26 cellular contexts compared by ENCODE assay signal in the genomic region with DNA sequence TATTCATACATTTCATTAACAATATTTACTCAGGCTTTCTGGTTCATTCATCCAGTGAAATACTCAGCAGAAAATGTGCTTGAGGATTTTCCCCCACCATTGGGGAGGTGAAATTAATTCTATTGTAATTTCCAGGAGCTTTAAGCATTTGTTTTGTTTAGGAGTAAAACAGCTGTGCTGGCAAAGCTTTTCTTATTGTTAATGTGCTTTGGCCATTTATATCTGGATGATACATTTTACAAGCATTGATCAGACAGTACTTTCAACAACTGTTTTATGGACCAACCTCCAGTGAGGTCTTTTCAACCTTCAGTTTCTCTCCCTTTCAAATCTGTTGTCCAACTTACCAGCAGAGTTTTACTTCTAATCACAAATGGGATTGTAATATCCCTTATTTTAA.
"Had no signal": no experiment of that assay in that cellular context is flagged by ENCODE, and none has a peak within 500 bp of the region (broad histone marks: within the 10 kb centered on the region; RNA-seq: fewer than 3 reads in every experiment).

No MANE protein-coding gene starts in this region.

- H3K4me1 ChIP-seq: breast epithelium, left lung, lower lobe of right lung, pancreas, prostate gland, sigmoid colon, spleen had no signal

- DNase-seq: activated CD4-positive, alpha-beta memory T cell treated with anti-CD3 and anti-CD28 coated beads for 36 hours; activated CD4-positive, alpha-beta T cell treated with anti-CD3 and anti-CD28 coated beads, Interleukin-2, amount 10 ng/mL, durations not matched to agents 24 days and 14 days; activated CD4-positive, CD25-positive, alpha-beta regulatory T cell treated with anti-CD3 and anti-CD28 coated beads, Interleukin-2, amount 50 U/mL, for 72 hours; activated CD8-positive, alpha-beta memory T cell treated with anti-CD3 and anti-CD28 coated beads, Interleukin-2, amount 50 U/mL, for 48 hours; activated naive CD8-positive, alpha-beta T cell treated with anti-CD3 and anti-CD28 coated beads, Interleukin-2, amount 50 U/mL, for 24 hours; activated T-cell treated with anti-CD3 and anti-CD28 coated beads, Interleukin-2, amount 50 U/mL, for 4 hours; central memory CD4-positive, alpha-beta T cell; foreskin melanocyte; heart right ventricle; left lung; lower lobe of right lung; mesendoderm; mucosa of descending colon; pancreas; retina; sigmoid colon; spleen; stimulated activated naive CD4-positive, alpha-beta T cell; T-helper 17 cell; T1000 had no signal

- ATAC-seq: activated naive CD8-positive, alpha-beta T cell treated with anti-CD3 and anti-CD28 coated beads, Interleukin-2, amount 50 U/mL, for 24 hours; activated T-cell treated with anti-CD3 and anti-CD28 coated beads, Interleukin-2, amount 50 U/mL, for 4 hours; activated T-helper 17 cell treated with anti-CD3 and anti-CD28 coated beads, Interleukin-2, amount 50 U/mL, for 72 hours; esophagus mucosa; heart right ventricle; left lung; lower lobe of right lung; mucosa of descending colon; pancreas; T-helper 17 cell had no signal

- H3K4me3 ChIP-seq: breast epithelium, heart right ventricle, left lung, lower lobe of right lung, mucosa of descending colon, pancreas, prostate gland, sigmoid colon, spleen, tibial nerve had no signal

- H3K36me3 ChIP-seq: breast epithelium, heart right ventricle, left lung, lower lobe of right lung, neutrophil, pancreas, prostate gland, sigmoid colon, spleen, tibial nerve had no signal

- H3K27ac ChIP-seq: breast epithelium, heart right ventricle, left lung, lower lobe of right lung, neutrophil, pancreas, prostate gland, sigmoid colon, spleen, tibial nerve had no signal

- H3K27me3 ChIP-seq: breast epithelium, heart right ventricle, left lung, neutrophil, pancreas, sigmoid colon, spleen, tibial nerve had no signal

- H3K9me3 ChIP-seq: breast epithelium, heart right ventricle, left lung, lower lobe of right lung, mucosa of descending colon, neutrophil, pancreas, prostate gland, sigmoid colon, tibial nerve had no signal
